ENCODE assay signal across 8 cellular contexts in genomic region chr2:189762229-189762550, GRCh38. TPM values are rescaled to one million over a fixed set of nuclear protein-coding genes. Genes with fewer than 3 reads are reported as not detected.
DNase-seq lines count a peak whose midpoint lies in the region; ATAC-seq, FAIRE-seq and TF ChIP-seq lines count a peak whose summit lies in the region.

No MANE protein-coding gene starts in this region.

- TF ChIP-seq CTCF in CD4-positive, alpha-beta T cell (IDR thresholded peaks at IDR 0.05): no peak
- no peak for TF ChIP-seq CTCF in PC-3 (conservative IDR thresholded peaks at IDR 0.05; ENCODE audit: low read depth, low read length)
- no peak for TF ChIP-seq CTCF in endothelial cell of umbilical vein (IDR thresholded peaks at IDR 0.05; ENCODE audit: extremely low read depth in 1 of 2, insufficient read depth in 1 of 2, low read depth in 1 of 2, low read length in 2 of 2)
- no peak for TF ChIP-seq CTCF in neutrophil (IDR thresholded peaks at IDR 0.05)

- no peaks in the 10 kb centered on the region for H3K9me2 ChIP-seq in PC-3 (replicated peaks; ENCODE audit: low read length)

- intact Hi-C loops in CD4-positive, alpha-beta T cell (cut with DNase I, micrococcal nuclease): loop anchor here (1.0 to 10.0 kb wide), 6 partner anchors 22 to 885 kb away; partner anchors contain the start of genes ANKAR (in 2 of the 2), ASNSD1 (in 1 of the 2), NAB1 (in 1 of the 2) and ORMDL1 (in 1 of the 2)
- intact Hi-C loops in PC-3 (cut with micrococcal nuclease) (loop anchor here (1.0 to 10.0 kb wide), 3 partner anchors 23 to 553 kb away; partner anchors contain the start of genes ASNSD1, HIBCH, ORMDL1 and PMS1), endothelial cell of umbilical vein (cut with micrococcal nuclease) (loop anchor here (1.0 to 2.0 kb wide), 2 partner anchors 101 to 557 kb away; partner anchors contain the start of genes ASNSD1 and HIBCH)

- H3K36me3 Mint-ChIP-seq in CD4-positive, alpha-beta T cell (ENCODE audit: low read depth): peaks cover 36% of the 10 kb centered on the region

- peaks cover 17% of the 10 kb centered on the region for H3K4me1 Mint-ChIP-seq in CD4-positive, alpha-beta T cell (ENCODE audit: low read depth)

- H3K4me1 ChIP-seq in PC-3 (ENCODE audit: insufficient read depth, low read length): peaks cover 15% of the 10 kb centered on the region
- H3K4me1 ChIP-seq in endothelial cell of umbilical vein (ENCODE audit: control insufficient read depth, extremely low read depth, insufficient read depth, low read length): peaks cover 11% of the 10 kb centered on the region
- peaks cover 5 to 9% of the 10 kb centered on the region in 2 experiments for H3K4me1 ChIP-seq in neutrophil (ENCODE audit: control insufficient read depth in 1 of 2, insufficient read depth in 1 of 2, low read depth in 1 of 2, low read length in 1 of 2)

- H3K9ac ChIP-seq in PC-3 (ENCODE audit: low read length) (peak overlapping the region; percentile 90), endothelial cell of umbilical vein (replicated peaks; ENCODE audit: extremely low read depth, insufficient read depth, low read length) (peak overlapping the region; percentile 89)

- no peak for FAIRE-seq in endothelial cell of umbilical vein (lab: Jason Lieb, UNC)

- H3K27ac Mint-ChIP-seq in CD4-positive, alpha-beta T cell: peak overlapping the region; percentile 100

- H2AFZ ChIP-seq in PC-3 (ENCODE audit: low read length) (peak overlapping the region; percentile 100), endothelial cell of umbilical vein (ENCODE audit: low read depth, low read length) (peak overlapping the region; percentile 91)

- H3K27ac ChIP-seq in CD4-positive, alpha-beta T cell (ENCODE audit: low read depth, low read length): peak overlapping the region; percentile 91
- H3K27ac ChIP-seq in PC-3 (ENCODE audit: low read length) (peak overlapping the region; percentile 74), endothelial cell of umbilical vein (ENCODE audit: insufficient read depth, low read depth, low read length) (peak overlapping the region; percentile 75), neutrophil (peak overlapping the region; percentile 86)

- POLR2A ChIA-PET in CD4-positive, alpha-beta T cell (lab: Charles Lee): interaction anchor here (0.7 to 4.2 kb wide), 16 partner anchors 11 to 1913 kb away, joined by 3 to 96 read pairs (median 11); partner anchors contain the start of genes ANKAR, ASNSD1, GLS and NEMP2
- POLR2A ChIA-PET in PC-3 (lab: Charles Lee; ENCODE audit: unreplicated experiment): interaction anchor here (0.6 kb wide), 1 partner anchor 1178 kb away, joined by 4 read pairs; no protein-coding TSS in a partner anchor
- POLR2A ChIA-PET in endothelial cell of umbilical vein (lab: Charles Lee): interaction anchor here (0.6 kb wide), 1 partner anchor 510 kb away, joined by 3 read pairs; no protein-coding TSS in a partner anchor

- H3K79me2 ChIP-seq in PC-3 (ENCODE audit: low read length) (peaks cover 14% of the 10 kb centered on the region), endothelial cell of umbilical vein (ENCODE audit: control insufficient read depth, insufficient read depth, low read length) (no peaks in the 10 kb centered on the region)

- peaks cover 5% of the 10 kb centered on the region; the same call in 1 of the 2 replicates for H3K36me3 ChIP-seq in PC-3 (ENCODE audit: low read depth, low read length)
- H3K36me3 ChIP-seq in endothelial cell of umbilical vein (ENCODE audit: control insufficient read depth in 2 of 2, extremely low read depth in 1 of 2, insufficient read depth in 2 of 2, low read length in 2 of 2): peaks cover 0 to 4% of the 10 kb centered on the region in 2 experiments
- H3K36me3 ChIP-seq in neutrophil: peaks cover 9% of the 10 kb centered on the region

- H3K27me3 Mint-ChIP-seq in CD4-positive, alpha-beta T cell: no peaks in the 10 kb centered on the region

- TSS peak; percentile 71 for BruUV-seq in PC-3 (replicated peaks; lab: Mats Ljungman, UMichigan)
- TSS peak; percentile 64 for BruUV-seq in endothelial cell of umbilical vein (replicated peaks; lab: Mats Ljungman, UMichigan)

- H3K4me2 ChIP-seq in PC-3 (ENCODE audit: low read length): peak overlapping the region; percentile 96
- H3K4me2 ChIP-seq in endothelial cell of umbilical vein (ENCODE audit: insufficient read depth, low read length): peak overlapping the region; percentile 93

- H3K9me3 Mint-ChIP-seq in CD4-positive, alpha-beta T cell: no peaks in the 10 kb centered on the region

- CTCF ChIA-PET in CD4-positive, alpha-beta T cell (lab: Charles Lee): interaction anchor here (0.9 to 3.0 kb wide), 15 partner anchors 10 to 183 kb away, joined by 3 to 23 read pairs (median 7); partner anchors contain the start of genes ANKAR, ASNSD1, ORMDL1 and PMS1
- CTCF ChIA-PET in PC-3 (lab: Charles Lee) (interaction anchor here (1.1 to 2.1 kb wide), 2 partner anchors 101 to 309 kb away, joined by 3 to 11 read pairs; partner anchors contain the start of gene ASNSD1), endothelial cell of umbilical vein (lab: Charles Lee) (interaction anchor here (0.7 to 4.6 kb wide), 20 partner anchors 8 to 1031 kb away, joined by 3 to 32 read pairs (median 5); partner anchors contain the start of genes ANKAR, ASNSD1 and SLC40A1)

- H3K27me3 ChIP-seq in CD4-positive, alpha-beta T cell (ENCODE audit: control insufficient read depth, insufficient read depth, low read length): no peaks in the 10 kb centered on the region
- no peaks in the 10 kb centered on the region for H3K27me3 ChIP-seq in PC-3 (ENCODE audit: low read length)
- no peaks in the 10 kb centered on the region for H3K27me3 ChIP-seq in endothelial cell of umbilical vein (ENCODE audit: control insufficient read depth in 2 of 2, insufficient read depth in 2 of 2, low read length in 2 of 2)
- no peaks in the 10 kb centered on the region for H3K27me3 ChIP-seq in neutrophil

- H3F3A ChIP-seq in PC-3 (ENCODE audit: low read length, unreplicated experiment): no peaks in the 10 kb centered on the region

- H3K4me3 ChIP-seq in PC-3 (ENCODE audit: low read length): peak overlapping the region; percentile 95
- H3K4me3 ChIP-seq in endothelial cell of umbilical vein (replicated peaks in 1 of 3; ENCODE audit: insufficient read depth in 1 of 3, low read depth in 1 of 3, low read length in 3 of 3): peak overlapping the region; percentile 85 to 97 (median 85)
- H3K4me3 ChIP-seq in neutrophil (ENCODE audit: low read depth in 1 of 2, low read length in 1 of 2): peak overlapping the region; percentile 84 to 87

- no peaks in the 10 kb centered on the region for H4K20me1 ChIP-seq in PC-3 (ENCODE audit: low read length)
- no peaks in the 10 kb centered on the region for H4K20me1 ChIP-seq in endothelial cell of umbilical vein (replicated peaks; ENCODE audit: control insufficient read depth, extremely low read depth, insufficient read depth, low read length)

- no peaks in the 10 kb centered on the region for H3K9me1 ChIP-seq in endothelial cell of umbilical vein (replicated peaks; ENCODE audit: control insufficient read depth, extremely low read depth, insufficient read depth, low read length)

- no peaks in the 10 kb centered on the region for H3K9me3 ChIP-seq in CD4-positive, alpha-beta T cell (ENCODE audit: control insufficient read depth, low read length)
- H3K9me3 ChIP-seq in PC-3 (ENCODE audit: low read length) (no peaks in the 10 kb centered on the region), endothelial cell of umbilical vein (replicated peaks; ENCODE audit: control insufficient read depth, insufficient read depth, low read length) (no peaks in the 10 kb centered on the region), neutrophil (no peaks in the 10 kb centered on the region)

- ATAC-seq in CD4-positive, alpha-beta T cell (ENCODE audit: poor library complexity): no peak
- ATAC-seq in PC-3 (no peak), GM21423 (IDR thresholded peaks at IDR 0.05; ENCODE audit: unreplicated experiment) (no peak)

- dilution Hi-C loops in endothelial cell of umbilical vein (cut with MboI; ENCODE audit: extremely low pct_ligation_motif_present, low sequenced_read_pairs): no loop called here

- H3K4me3 Mint-ChIP-seq in CD4-positive, alpha-beta T cell: peak overlapping the region; percentile 100

- DNase-seq in CD4-positive, alpha-beta T cell: no peak
- no peak for DNase-seq in PC-3
- no peak for DNase-seq in endothelial cell of umbilical vein (ENCODE audit: low read depth, low spot score)
- no peak for DNase-seq in SW480 (ENCODE audit: low spot score)
- DNase-seq in NCI-H524 (lab: John Stamatoyannopoulos, UW): no peak
- no peak for DNase-seq in HPDE6-E6E7 (ENCODE audit: extremely low spot score)

- TF ChIP-seq POLR2A in endothelial cell of umbilical vein (IDR thresholded peaks at IDR 0.05; ENCODE audit: low read depth, low read length): no peak

RNA-seq across cellular contexts. Expression of gene OSGEPL1, which starts 0.4 kb away (rescaled TPM):
- 1 to 10 TPM; 3.3 to 3.7 TPM for total RNA-seq in CD4-positive, alpha-beta T cell
- total RNA-seq in PC-3 (2014; rRNA removed) (8.1 and 12.6 TPM in 2 replicates), endothelial cell of umbilical vein (5.4 and 5.9 TPM in 2 replicates)
- polyA plus RNA-seq in endothelial cell of umbilical vein: 2.2 and 2.7 TPM in 2 replicates
- polyA plus RNA-seq in endothelial cell of umbilical vein (2011; cell fraction: cytosol; rRNA removed): 3.3 and 3.6 TPM in 2 replicates
- polyA plus RNA-seq in endothelial cell of umbilical vein (2011; cell fraction: nucleus; rRNA removed): 5.8 and 6.3 TPM in 2 replicates
- polyA plus RNA-seq in endothelial cell of umbilical vein (2012): 5.9 and 6.7 TPM in 2 replicates
- polyA minus RNA-seq in endothelial cell of umbilical vein: 1.3 and 5.9 TPM in 2 replicates
- 2.5 TPM for polyA minus RNA-seq in endothelial cell of umbilical vein (2011; cell fraction: cytosol; rRNA and poly(A)+ RNA removed)
- polyA minus RNA-seq in endothelial cell of umbilical vein (2011; cell fraction: nucleus; rRNA and poly(A)+ RNA removed): 4.7 and 5.8 TPM in 2 replicates

RNA-seq across cellular contexts. Expression of gene ORMDL1, which starts 21.9 kb away (rescaled TPM):
- 100 to 1,000 TPM; 104 to 106 TPM for total RNA-seq in CD4-positive, alpha-beta T cell
- 44.6 and 64.5 TPM in 2 replicates for total RNA-seq in PC-3 (2014; rRNA removed)
- 58.0 and 63.3 TPM in 2 replicates for total RNA-seq in endothelial cell of umbilical vein
- polyA plus RNA-seq in endothelial cell of umbilical vein: 51.7 and 54.5 TPM in 2 replicates
- 36.2 and 40.5 TPM in 2 replicates for polyA plus RNA-seq in endothelial cell of umbilical vein (2011; cell fraction: cytosol; rRNA removed)
- 383 and 483 TPM in 2 replicates for polyA plus RNA-seq in endothelial cell of umbilical vein (2011; cell fraction: nucleus; rRNA removed)
- 59.1 and 66.8 TPM in 2 replicates for polyA plus RNA-seq in endothelial cell of umbilical vein (2012)
- 37.4 and 41.2 TPM in 2 replicates for polyA minus RNA-seq in endothelial cell of umbilical vein
- 11.5 TPM for polyA minus RNA-seq in endothelial cell of umbilical vein (2011; cell fraction: cytosol; rRNA and poly(A)+ RNA removed)
- 59.3 and 110 TPM in 2 replicates for polyA minus RNA-seq in endothelial cell of umbilical vein (2011; cell fraction: nucleus; rRNA and poly(A)+ RNA removed)

RNA-seq across cellular contexts. Expression of gene PMS1, which starts 22.1 kb away (rescaled TPM):
- 1 to 10 TPM; 9.6 to 9.8 TPM for total RNA-seq in CD4-positive, alpha-beta T cell
- total RNA-seq in PC-3 (2014; rRNA removed): 13.8 and 15.1 TPM in 2 replicates
- total RNA-seq in endothelial cell of umbilical vein: 27.8 and 28.4 TPM in 2 replicates
- polyA plus RNA-seq in endothelial cell of umbilical vein: 4.9 and 6.6 TPM in 2 replicates
- polyA plus RNA-seq in endothelial cell of umbilical vein (2011; cell fraction: cytosol; rRNA removed): 6.5 and 8.0 TPM in 2 replicates
- 20.9 and 28.1 TPM in 2 replicates for polyA plus RNA-seq in endothelial cell of umbilical vein (2011; cell fraction: nucleus; rRNA removed)
- 12.3 and 13.6 TPM in 2 replicates for polyA plus RNA-seq in endothelial cell of umbilical vein (2012)
- 17.9 and 24.2 TPM in 2 replicates for polyA minus RNA-seq in endothelial cell of umbilical vein
- 8.7 TPM for polyA minus RNA-seq in endothelial cell of umbilical vein (2011; cell fraction: cytosol; rRNA and poly(A)+ RNA removed)
- polyA minus RNA-seq in endothelial cell of umbilical vein (2011; cell fraction: nucleus; rRNA and poly(A)+ RNA removed): 18.3 and 34.5 TPM in 2 replicates
